ENCODE assay signal across 14 cellular contexts in genomic region chr2:174328309-174329156, GRCh38. TPM values are rescaled to one million over a fixed set of nuclear protein-coding genes. Genes with fewer than 3 reads are reported as not detected.
DNase-seq lines count a peak whose midpoint lies in the region; ATAC-seq, FAIRE-seq and TF ChIP-seq lines count a peak whose summit lies in the region.
"Had no signal": no experiment of that assay in that cellular context is flagged by ENCODE, and none has a peak within 500 bp of the region (broad histone marks: within the 10 kb centered on the region; RNA-seq: fewer than 3 reads in every experiment).

No MANE protein-coding gene starts in this region.

- no peak overlapping the region for H3K23ac ChIP-seq in H1 (ENCODE audit: insufficient read length)

- no peak for FAIRE-seq in H1 (lab: Jason Lieb, UNC)

- H3K4me1 ChIP-seq in H1 (replicated peaks in 1 of 4; ENCODE audit: control insufficient read depth in 3 of 4, insufficient read depth in 4 of 4, low read length in 3 of 4) (peaks cover 15 to 32% (median 18%) of the 10 kb centered on the region in 4 experiments), psoas muscle (peaks cover 13% of the 10 kb centered on the region)

- H2AK5ac ChIP-seq in H1 (ENCODE audit: low read depth, low read length): no peak overlapping the region

- CTCF ChIA-PET in H1 (lab: Charles Lee; ENCODE audit: partially characterized antibody): interaction anchor here (1.1 to 1.9 kb wide), 4 partner anchors 10 to 172 kb away, joined by 3 to 10 read pairs (median 6); no protein-coding TSS in a partner anchor

- H4K20me1 ChIP-seq in H1 (replicated peaks in 1 of 2; ENCODE audit: control insufficient read depth in 1 of 2, insufficient read depth in 2 of 2, low read length in 2 of 2): peaks cover 6 to 14% of the 10 kb centered on the region in 2 experiments

- no peak overlapping the region for H3K18ac ChIP-seq in H1 (ENCODE audit: extremely low read depth, low read length)

- no peak overlapping the region for H4K91ac ChIP-seq in H1 (replicated peaks; ENCODE audit: insufficient read length, low read length)

- POLR2A ChIA-PET in H1 (lab: Charles Lee; ENCODE audit: partially characterized antibody): interaction anchor here (1.0 to 1.4 kb wide), 5 partner anchors 9 to 80 kb away, joined by 3 to 6 read pairs (median 3); partner anchors contain the start of gene OLA1

- WGBS in H1 (ENCODE audit: extremely low coverage in 1 of 2, insufficient coverage in 1 of 2, insufficient read length in 1 of 2, insufficient replicate concordance in 2 of 2, low coverage in 1 of 2, low lambda C conversion rate in 2 of 2, missing lambda C conversion rate in 1 of 2), 2 experiments: 3% methylated on average over 30 of the region's 47 CpGs; no CpG with 5 or more reads in 1 of the 2 experiments
- WGBS in psoas muscle, 3 donors: 34 to 40% (median 39%) methylated on average over 42 to 47 of the region's 47 CpGs

- no peak overlapping the region for H2BK120ac ChIP-seq in H1 (replicated peaks; ENCODE audit: low read depth, low read length)

- no peak overlapping the region for H3K56ac ChIP-seq in H1 (replicated peaks; ENCODE audit: insufficient read length, low read depth, low read length)

- H3K36me3 ChIP-seq in H1 (ENCODE audit: control insufficient read depth in 2 of 4, insufficient read depth in 4 of 4, low read length in 3 of 4) (no peaks in the 10 kb centered on the region), psoas muscle (ENCODE audit: insufficient read depth in 1 of 2, low read depth in 1 of 2) (no peaks in the 10 kb centered on the region)

- intact Hi-C loops in psoas muscle (cut with DNase I): no loop called here

- peaks cover 3% of the 10 kb centered on the region for H3K36me3 Mint-ChIP-seq in neural crest cell (ENCODE audit: low read depth)

- peak overlapping the region; percentile 55; the same call in 1 of the 2 replicates for H2BK20ac ChIP-seq in H1 (ENCODE audit: low read length)

- H3K27ac Mint-ChIP-seq in neural crest cell (ENCODE audit: unreplicated experiment): no peak overlapping the region

- ATAC-seq in psoas muscle (no peak), GM21723 (IDR thresholded peaks at IDR 0.05; ENCODE audit: unreplicated experiment) (no peak), GM18858 (IDR thresholded peaks at IDR 0.05; ENCODE audit: unreplicated experiment) (no peak)

- H3K79me2 ChIP-seq in H1 (ENCODE audit: control insufficient read depth in 1 of 2, insufficient read depth in 2 of 2, low read length in 2 of 2): no peaks in the 10 kb centered on the region

- no peak overlapping the region; the same call in 1 of the 2 replicates for H2BK12ac ChIP-seq in H1 (ENCODE audit: low read depth, low read length)

- peak overlapping the region; percentile 85 for H3K4me3 Mint-ChIP-seq in neural crest cell

- H3K9me3 ChIP-seq in H1 (ENCODE audit: insufficient read depth in 2 of 2, low read depth in 1 of 2, low read length in 1 of 2) (no peaks in the 10 kb centered on the region), psoas muscle (no peaks in the 10 kb centered on the region)

- H4K5ac ChIP-seq in H1 (ENCODE audit: insufficient read length, low read depth, low read length): no peak overlapping the region

- peak overlapping the region; percentile 81 to 86 for H3K4me2 ChIP-seq in H1 (ENCODE audit: insufficient read depth in 1 of 2, low read depth in 2 of 2, low read length in 2 of 2)

- no peak overlapping the region for H2BK15ac ChIP-seq in H1 (ENCODE audit: low read length)

- H3K27me3 ChIP-seq in H1 (replicated peaks in 1 of 4; ENCODE audit: control insufficient read depth in 3 of 4, extremely low read depth in 1 of 4, insufficient read depth in 3 of 4, low read length in 3 of 4) (peaks cover 56 to 93% (median 79%) of the 10 kb centered on the region in 4 experiments), psoas muscle (ENCODE audit: insufficient read depth in 3 of 3, low read length in 2 of 3) (peaks cover 0 to 71% (median 26%) of the 10 kb centered on the region in 3 donors)

- H3K9ac ChIP-seq in H1 (replicated peaks in 1 of 4; ENCODE audit: extremely low read depth in 1 of 4, low read depth in 3 of 4, low read length in 3 of 4): no peak overlapping the region

- no peak for TF ChIP-seq EP300 in H1 (IDR thresholded peaks at IDR 0.05; ENCODE audit: borderline replicate concordance in 1 of 2, low read depth in 2 of 2, low read length in 2 of 2)

- H3K4ac ChIP-seq in H1 (replicated peaks; ENCODE audit: insufficient read length, low read depth, low read length): no peak overlapping the region

- TF ChIP-seq RAD21 in H1 (IDR thresholded peaks at IDR 0.05 in 1 of 2, conservative IDR thresholded peaks at IDR 0.05 in 1 of 2; ENCODE audit: low read depth in 2 of 2, low read length in 2 of 2): 0 out of 4 replicates have a peak, but pooled peaks of 1 of the 2 experiments have one; percentile 4

- H2BK5ac ChIP-seq in H1 (ENCODE audit: low read depth, low read length): no peak overlapping the region

- no peaks in the 10 kb centered on the region for H3K9me3 Mint-ChIP-seq in neural crest cell

- peak; percentile 60 for DNase-seq in DMS53 (lab: John Stamatoyannopoulos, UW)
- no peak for DNase-seq in DMS53 treated with DMSO at 0.1 percent for 48 hours (lab: John Stamatoyannopoulos, UW; ENCODE audit: unreplicated experiment)
- DNase-seq in GM20000 (ENCODE audit: low spot score): peak; percentile 24
- DNase-seq in H1 (ENCODE audit: low read depth in 1 of 2, low spot score in 2 of 2): peak in 1 of 2 experiments; percentile 68
- no peak for DNase-seq in neural crest cell (ENCODE audit: low read depth, low spot score)
- no peak for DNase-seq in psoas muscle
- DNase-seq: cortex of kidney, T-helper 9 cell had no signal

- peak overlapping the region; percentile 83 for H2AFZ ChIP-seq in H1 (ENCODE audit: low read length)

- peaks cover 9% of the 10 kb centered on the region; the same call in 1 of the 2 replicates for H3K23me2 ChIP-seq in H1 (ENCODE audit: low read depth, low read length)

- H3K4me1 Mint-ChIP-seq in neural crest cell: peaks cover 57% of the 10 kb centered on the region

- H3K27ac ChIP-seq in H1 (ENCODE audit: low read depth, low read length) (no peak overlapping the region), psoas muscle (no peak overlapping the region)
- H3K27ac ChIP-seq: 22Rv1, HL-60 had no signal

- no peaks in the 10 kb centered on the region for H3K79me1 ChIP-seq in H1 (ENCODE audit: low read depth, low read length)

- TF ChIP-seq POLR2A in H1 (IDR thresholded peaks at IDR 0.05; ENCODE audit: control extremely low read depth in 1 of 2, low read depth in 2 of 2, low read length in 2 of 2): no peak

- H3K14ac ChIP-seq in H1 (ENCODE audit: insufficient read length): no peak overlapping the region

- peaks cover 99% of the 10 kb centered on the region for H3K27me3 Mint-ChIP-seq in neural crest cell (ENCODE audit: low read depth)

- TF ChIP-seq CTCF in GM20000 (IDR thresholded peaks at IDR 0.05; ENCODE audit: extremely low read depth, missing control alignments) (no peak), H1 (IDR thresholded peaks at IDR 0.05; ENCODE audit: control extremely low read depth in 1 of 3, insufficient read depth in 1 of 3, low read depth in 1 of 3, low read length in 3 of 3) (no peak), neural crest cell (conservative IDR thresholded peaks at IDR 0.05) (no peak), psoas muscle (IDR thresholded peaks at IDR 0.05) (no peak)

- peak overlapping the region; percentile 27 to 72 (median 45); a peak in 6 of 8 replicates for H3K4me3 ChIP-seq in H1 (ENCODE audit: extremely low read depth in 1 of 4, insufficient read depth in 2 of 4, low read depth in 3 of 4, low read length in 4 of 4)
- no peak overlapping the region for H3K4me3 ChIP-seq in psoas muscle

- H4K8ac ChIP-seq in H1 (ENCODE audit: extremely low read depth, insufficient read depth, low read length): no peak overlapping the region; the same call in 1 of the 2 replicates

TF ChIP-seq in H1, 55 proteins besides CTCF, POLR2A, EP300 and RAD21:
- TF ChIP-seq RNF2 (IDR thresholded peaks at IDR 0.05; ENCODE audit: borderline replicate concordance, low read depth, low read length, missing control alignments, poor library complexity, severe bottlenecking) (peak; percentile 89), ASH2L (IDR thresholded peaks at IDR 0.05; ENCODE audit: low read length) (peak; percentile 19), ZNF274 (IDR thresholded peaks at IDR 0.05; ENCODE audit: borderline replicate concordance, extremely low read depth, low read length) (no peak), CBX8 (IDR thresholded peaks at IDR 0.05; ENCODE audit: borderline replicate concordance, low read depth, low read length) (peak; percentile 25; the same call in 1 of the 2 replicates), EZH2 (IDR thresholded peaks at IDR 0.05; ENCODE audit: low read depth, low read length, severe bottlenecking) (peak; percentile 12), SRF (IDR thresholded peaks at IDR 0.05; ENCODE audit: low read depth, low read length) (no peak), KDM1A (IDR thresholded peaks at IDR 0.05; ENCODE audit: borderline replicate concordance, low read length) (0 out of 2 replicates have a peak, but pooled peaks have one; percentile 8)

RNA-seq across cellular contexts. Expression of gene SP9, which starts 6.2 kb away (rescaled TPM):
- 0.11 TPM in 2 replicates for total RNA-seq in H1 (2021; fragmentation: NEBNext Ultra II Directional; extraction: Animal tissue kit (Norgen Biotek cat#: 25700))
- 0.03 and 0.06 TPM in 2 replicates for polyA plus RNA-seq in H1 (2011; rRNA removed)
- polyA plus RNA-seq in H1 (2011; cell fraction: cytosol; rRNA removed): 0.05 TPM
- 0.09 TPM for polyA plus RNA-seq in H1 (2011; cell fraction: nucleus; rRNA removed)
- not detected in 4 replicates for polyA plus RNA-seq in H1 (2012, experiment 1 of 2)
- not detected for polyA plus RNA-seq in H1 (2012, experiment 2 of 2)
- polyA plus RNA-seq in H1 (2013, experiment 1 of 2): 0.04 TPM
- 0.07 TPM for polyA plus RNA-seq in H1 (2013, experiment 2 of 2)
- polyA minus RNA-seq in H1 (2011; rRNA and poly(A)+ RNA removed): not detected in 2 replicates
- not detected for polyA minus RNA-seq in H1 (2011; cell fraction: cytosol; rRNA and poly(A)+ RNA removed)
- not detected for polyA minus RNA-seq in H1 (2011; cell fraction: nucleus; rRNA and poly(A)+ RNA removed)
- total RNA-seq in neural crest cell: 1.9 TPM in 2 replicates
- total RNA-seq in psoas muscle: under 1 TPM in 2 of 4 donors, not detected in 2; 0.58 to 0.95 TPM
- under 1 TPM in 2 of 3 donors, not detected in 1; 0.03 to 0.14 TPM for polyA plus RNA-seq in psoas muscle
- total RNA-seq: OCI-LY7, pulmonary artery endothelial cell had no signal

Comparison
In these comparisons a context has a peak if more than half of its experiments do, and no peak if none do; other contexts are left out.
1. DNase-seq: peak in DMS53 (single experiment) and GM20000 (single experiment); none in DMS53 treated with DMSO at 0.1 percent for 48 hours (single experiment), neural crest cell (single experiment) and psoas muscle (0 of 2).